In the genomic region with DNA sequence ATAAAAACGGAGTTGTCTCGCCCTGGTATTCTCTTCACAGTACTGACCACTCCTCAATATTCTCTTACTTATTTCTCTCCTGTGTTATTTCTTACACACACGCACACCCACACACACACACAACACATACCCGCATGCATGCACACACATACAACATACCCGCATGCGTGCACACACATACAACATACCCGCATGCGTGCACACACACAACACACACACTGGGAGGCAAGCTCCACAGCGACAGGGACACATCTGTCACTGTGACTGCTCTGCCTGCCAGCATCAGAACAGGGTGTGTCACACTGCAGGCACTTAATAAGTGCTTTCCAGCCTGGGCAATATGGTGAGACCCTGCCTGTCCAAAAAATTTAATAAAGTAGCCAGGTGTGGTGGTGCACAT, we compare ENCODE assay signal across 23 cellular contexts. TPM values are rescaled to one million over a fixed set of nuclear protein-coding genes. Genes with fewer than 3 reads are reported as not detected.
DNase-seq lines count a peak whose midpoint lies in the region; ATAC-seq, FAIRE-seq and TF ChIP-seq lines count a peak whose summit lies in the region.
"Had no signal": no experiment of that assay in that cellular context is flagged by ENCODE, and none has a peak within 500 bp of the region (broad histone marks: within the 10 kb centered on the region; RNA-seq: fewer than 3 reads in every experiment).

No MANE protein-coding gene starts in this region.

- no peak for ATAC-seq in HG03095 (IDR thresholded peaks at IDR 0.05; ENCODE audit: unreplicated experiment)
- ATAC-seq: HCT116 had no signal

- peak overlapping the region in 48 of 59 donors; percentile 10 to 56 (median 33) for H3K4me3 ChIP-seq in dorsolateral prefrontal cortex
- H3K4me3 ChIP-seq: MG63, SJCRH30 had no signal

- FAIRE-seq in HTR-8/SVneo (lab: Jason Lieb, UNC): peak; percentile 46
- peak; percentile 68 for FAIRE-seq in urothelium cell line (lab: Jason Lieb, UNC)
- FAIRE-seq: GM19239, H1 had no signal

- no peaks in the 10 kb centered on the region for H3K27me3 ChIP-seq in dorsolateral prefrontal cortex
- H3K27me3 ChIP-seq: MG63, SJCRH30 had no signal

- TF ChIP-seq CTCF in dorsolateral prefrontal cortex (IDR thresholded peaks at IDR 0.05 in 54 of 56, conservative IDR thresholded peaks at IDR 0.05 in 2 of 56; ENCODE audit: low read depth in 1 of 56, partially characterized antibody in 56 of 56): no peak

- H3K27ac ChIP-seq in dorsolateral prefrontal cortex: peak overlapping the region in 39 of 59 donors; percentile 12 to 94 (median 69)
- H3K27ac ChIP-seq: 22Rv1, C4-2B, SJCRH30 had no signal

- intact Hi-C loops in dorsolateral prefrontal cortex (cut with DNase I): no loop called here

- DNase-seq in DMS53 (lab: John Stamatoyannopoulos, UW) (peak; percentile 36), DMS53 treated with DMSO at 0.1 percent for 48 hours (lab: John Stamatoyannopoulos, UW; ENCODE audit: unreplicated experiment) (no peak), HTR-8/SVneo (ENCODE audit: insufficient read length, low spot score) (no peak), dorsolateral prefrontal cortex (no peak), urothelium cell line (ENCODE audit: low spot score) (no peak), NCI-H2196 (lab: John Stamatoyannopoulos, UW; ENCODE audit: unreplicated experiment) (no peak), inferior parietal cortex (ENCODE audit: extremely low spot score) (no peak)
- DNase-seq: ACHN; CD8-positive, alpha-beta memory T cell; EL; MG63; NCI-H1436; NCI-H1930; NCI-H226; NCI-H774; NK-92 treated with Interleukin-12 subunit alpha and Interleukin-12 subunit beta, amount 100 ng/mL, for 24 hours had no signal

RNA-seq across cellular contexts. Expression of a gene that starts 20.8 kb away (rescaled TPM):
- 10 to 100 TPM; 45.1 to 81.9 (median 60.6) TPM for total RNA-seq in dorsolateral prefrontal cortex

RNA-seq across cellular contexts. Expression of a gene that starts 35.8 kb away (rescaled TPM):
- total RNA-seq in dorsolateral prefrontal cortex: 10 to 100 TPM in 118 of 120 experiments, 1 to 10 TPM in 2; 7.7 to 49.6 (median 27.0) TPM
- total RNA-seq: CD8-positive, alpha-beta memory T cell had no signal

RNA-seq across cellular contexts. Expression of a gene that starts 48.7 kb away (rescaled TPM):
- 100 to 1,000 TPM; 159 to 357 (median 261) TPM for total RNA-seq in dorsolateral prefrontal cortex

RNA-seq across cellular contexts. Expression of a gene that starts 50.5 kb away (rescaled TPM):
- 10 to 100 TPM; 13.1 to 89.0 (median 52.6) TPM for total RNA-seq in dorsolateral prefrontal cortex
